In the genomic region with DNA sequence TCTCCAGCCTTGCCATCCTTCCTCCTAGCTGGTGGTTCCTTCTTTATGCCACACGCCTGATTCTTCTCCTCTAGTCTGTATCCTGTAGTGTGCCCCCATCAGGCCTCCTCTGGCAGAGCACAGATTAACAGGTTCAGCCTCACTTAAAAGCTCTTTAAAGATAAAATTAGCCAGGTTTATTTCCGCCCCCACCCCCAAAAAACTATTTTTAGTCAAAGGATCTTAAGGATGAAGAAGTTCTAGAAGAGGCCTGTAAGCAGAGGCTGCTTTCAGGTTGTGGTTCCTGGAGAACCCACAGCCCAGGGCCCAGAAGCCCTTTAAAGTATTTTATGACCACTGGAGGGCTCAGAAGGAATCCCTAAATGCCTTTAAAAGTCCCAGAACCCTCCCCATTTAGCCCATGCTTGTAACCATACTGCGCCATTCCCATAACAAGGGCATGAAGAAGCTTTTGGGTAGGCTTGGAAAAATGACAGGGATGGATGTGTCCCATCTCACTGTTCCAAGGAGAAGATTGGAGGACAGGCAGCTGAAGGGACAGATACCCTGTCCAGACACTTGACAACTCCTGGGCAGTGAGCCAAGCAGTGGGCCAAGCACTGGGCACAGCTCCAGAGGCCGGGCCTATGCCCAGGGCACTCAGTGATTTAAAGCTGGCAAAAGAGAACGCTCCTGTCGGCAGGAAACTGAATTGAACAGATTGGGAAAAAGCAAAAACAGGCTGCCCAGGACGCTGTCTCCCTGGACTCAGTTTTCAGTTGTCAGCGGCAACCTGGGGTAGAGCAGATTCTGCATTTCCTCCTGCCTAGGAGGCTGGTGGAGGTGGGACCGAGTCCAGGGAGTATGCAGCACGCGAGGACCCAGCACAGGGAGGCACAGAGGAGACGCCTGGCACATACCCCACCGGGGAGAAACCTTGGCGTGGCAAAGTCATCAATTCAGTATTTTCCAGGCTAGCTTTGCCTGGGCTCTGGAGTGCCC, we compare ENCODE assay signal across 8 cellular contexts.
A peak's percentile ranks its signal among the peaks of the same experiment; 100 is the strongest.
DNase-seq lines count a peak whose midpoint lies in the region; ATAC-seq and TF ChIP-seq lines count a peak whose summit lies in the region.

No MANE protein-coding gene starts in this region.

- H2BK120ac ChIP-seq in mesenchymal stem cell (ENCODE audit: low read depth, low read length) = no peak overlapping the region

- H3K4me3 Mint-ChIP-seq in endothelial cell (ENCODE audit: unreplicated experiment) = no peak overlapping the region
- no peak overlapping the region for H3K4me3 Mint-ChIP-seq in activated T-cell treated with anti-CD3 and anti-CD28 coated beads, Interleukin-2, amount 50 U/mL, for 72 hours

- no peak overlapping the region for H4K91ac ChIP-seq in mesenchymal stem cell (ENCODE audit: low read length)

- no peak overlapping the region for H3K27ac ChIP-seq in OCI-LY3 (ENCODE audit: low read length)
- H3K27ac ChIP-seq in mesenchymal stem cell (ENCODE audit: low read length, poor library complexity, severe bottlenecking) = no peak overlapping the region

- H3K18ac ChIP-seq in mesenchymal stem cell (ENCODE audit: low read depth in 1 of 2, low read length in 2 of 2) = peak overlapping the region; percentile 23 to 66

- H3K9ac ChIP-seq in OCI-LY3 (ENCODE audit: low read length) (no peak overlapping the region), mesenchymal stem cell (ENCODE audit: low read length) (no peak overlapping the region)

- H2BK12ac ChIP-seq in mesenchymal stem cell (ENCODE audit: low read length in 2 of 2) = no peak overlapping the region

- no peaks in the 10 kb centered on the region for H3K27me3 Mint-ChIP-seq in endothelial cell (ENCODE audit: unreplicated experiment)
- H3K27me3 Mint-ChIP-seq in activated T-cell treated with anti-CD3 and anti-CD28 coated beads, Interleukin-2, amount 50 U/mL, for 72 hours (ENCODE audit: low read depth) = no peaks in the 10 kb centered on the region

- H3K27me3 ChIP-seq in OCI-LY3 (ENCODE audit: low read depth, low read length) (no peaks in the 10 kb centered on the region), mesenchymal stem cell (ENCODE audit: control insufficient read depth in 1 of 2, insufficient read depth in 1 of 2, low read length in 2 of 2) (no peaks in the 10 kb centered on the region)

- no peak overlapping the region for H3K23ac ChIP-seq in mesenchymal stem cell (ENCODE audit: low read length in 2 of 2)

- peak; percentile 94 for DNase-seq in COR-L47 (lab: John Stamatoyannopoulos, UW)
- DNase-seq in HFF-Myc (ENCODE audit: extremely low read depth, low read depth) = no peak
- peak; percentile 46 for DNase-seq in endothelial cell (ENCODE audit: low spot score)
- DNase-seq in mesenchymal stem cell = no peak
- no peak for DNase-seq in activated T-cell treated with anti-CD3 and anti-CD28 coated beads, Interleukin-2, amount 50 U/mL, for 72 hours

- H3K36me3 ChIP-seq in OCI-LY3 (replicated peaks; ENCODE audit: low read depth, low read length) (no peaks in the 10 kb centered on the region), mesenchymal stem cell (ENCODE audit: control insufficient read depth in 1 of 2, insufficient read depth in 2 of 2, low read depth in 1 of 2, low read length in 2 of 2) (no peaks in the 10 kb centered on the region)

- H3K4ac ChIP-seq in mesenchymal stem cell (ENCODE audit: low read depth in 1 of 2, low read length in 2 of 2) = no peak overlapping the region

- no peak overlapping the region for H2BK15ac ChIP-seq in mesenchymal stem cell (ENCODE audit: low read depth, poor library complexity, severe bottlenecking)

- H3K4me1 Mint-ChIP-seq in endothelial cell (ENCODE audit: unreplicated experiment) = peaks cover 22% of the 10 kb centered on the region
- H3K4me1 Mint-ChIP-seq in activated T-cell treated with anti-CD3 and anti-CD28 coated beads, Interleukin-2, amount 50 U/mL, for 72 hours (ENCODE audit: low read depth) = peaks cover 25% of the 10 kb centered on the region

- no peak overlapping the region for H2AFZ ChIP-seq in OCI-LY3 (ENCODE audit: low read depth, low read length)
- no peak overlapping the region for H2AFZ ChIP-seq in mesenchymal stem cell (ENCODE audit: low read depth, low read length)

- no peak overlapping the region for H2AK5ac ChIP-seq in mesenchymal stem cell (ENCODE audit: low read length, severe bottlenecking)

- no peaks in the 10 kb centered on the region for H3K79me1 ChIP-seq in mesenchymal stem cell (replicated peaks; ENCODE audit: low read length, poor library complexity, severe bottlenecking)

- TF ChIP-seq CTCF in HFF-Myc (IDR thresholded peaks at IDR 0.05; ENCODE audit: low read depth, low read length, missing control alignments) (peak; percentile 24), OCI-LY3 (IDR thresholded peaks at IDR 0.05; ENCODE audit: low read depth, low read length) (peak; percentile 38), endothelial cell (IDR thresholded peaks at IDR 0.05; ENCODE audit: unreplicated experiment) (peak; percentile 26)

- H2BK5ac ChIP-seq in mesenchymal stem cell (ENCODE audit: low read depth, low read length, poor library complexity, severe bottlenecking) = no peak overlapping the region

- H3K4me2 ChIP-seq in OCI-LY3 (ENCODE audit: low read length) (no peak overlapping the region), mesenchymal stem cell (ENCODE audit: low read length, poor library complexity, severe bottlenecking) (no peak overlapping the region)

- H3K79me2 ChIP-seq in OCI-LY3 (ENCODE audit: low read length) = no peaks in the 10 kb centered on the region

- peak overlapping the region; percentile 38 for H4K8ac ChIP-seq in mesenchymal stem cell (ENCODE audit: low read length)

- H3K9me3 Mint-ChIP-seq in endothelial cell (ENCODE audit: unreplicated experiment) = no peaks in the 10 kb centered on the region
- H3K9me3 Mint-ChIP-seq in activated T-cell treated with anti-CD3 and anti-CD28 coated beads, Interleukin-2, amount 50 U/mL, for 72 hours = no peaks in the 10 kb centered on the region

- H3K4me3 ChIP-seq in HFF-Myc (replicated peaks; ENCODE audit: low read depth, low read length) = no peak overlapping the region
- H3K4me3 ChIP-seq in OCI-LY3 (ENCODE audit: low read length) = no peak overlapping the region
- no peak overlapping the region for H3K4me3 ChIP-seq in mesenchymal stem cell (ENCODE audit: insufficient read depth in 1 of 2, low read depth in 1 of 2, low read length in 2 of 2)

- H3K9me3 ChIP-seq in OCI-LY3 (ENCODE audit: insufficient read depth, low read length) (no peaks in the 10 kb centered on the region), mesenchymal stem cell (ENCODE audit: control insufficient read depth, low read length) (no peaks in the 10 kb centered on the region)

- no peak overlapping the region for H3K27ac Mint-ChIP-seq in endothelial cell (ENCODE audit: unreplicated experiment)
- H3K27ac Mint-ChIP-seq in activated T-cell treated with anti-CD3 and anti-CD28 coated beads, Interleukin-2, amount 50 U/mL, for 72 hours = no peak overlapping the region

- peaks cover 8% of the 10 kb centered on the region; the same call in 1 of the 2 replicates for H3K4me1 ChIP-seq in OCI-LY3 (ENCODE audit: low read length)
- peaks cover 9% of the 10 kb centered on the region for H3K4me1 ChIP-seq in mesenchymal stem cell (ENCODE audit: control insufficient read depth, insufficient read depth, low read depth, low read length)

- no peak overlapping the region for H3K14ac ChIP-seq in mesenchymal stem cell (ENCODE audit: low read length in 2 of 2)

- 88% methylated on average over 14 of the region's 14 CpGs for WGBS in mesenchymal stem cell

- no peaks in the 10 kb centered on the region for H4K20me1 ChIP-seq in OCI-LY3 (ENCODE audit: insufficient read depth, low read length)

- ATAC-seq in GM19455 (IDR thresholded peaks at IDR 0.05; ENCODE audit: unreplicated experiment) = no peak
- ATAC-seq in HG03565 (IDR thresholded peaks at IDR 0.05; ENCODE audit: unreplicated experiment) = no peak
- no peak for ATAC-seq in activated T-cell treated with anti-CD3 and anti-CD28 coated beads, Interleukin-2, amount 50 U/mL, for 72 hours (replicated peaks in 1 of 2)

- peaks cover 2% of the 10 kb centered on the region for H3K36me3 Mint-ChIP-seq in endothelial cell (ENCODE audit: low read depth, unreplicated experiment)
- H3K36me3 Mint-ChIP-seq in activated T-cell treated with anti-CD3 and anti-CD28 coated beads, Interleukin-2, amount 50 U/mL, for 72 hours (ENCODE audit: insufficient read depth in 2 of 2) = no peaks in the 10 kb centered on the region

Comparison
In these comparisons a context has a peak if more than half of its experiments do, and no peak if none do; other contexts are left out.
1. DNase-seq: peak in COR-L47 (single experiment) and endothelial cell (single experiment); none in HFF-Myc (single experiment), mesenchymal stem cell (single experiment) and activated T-cell treated with anti-CD3 and anti-CD28 coated beads, Interleukin-2, amount 50 U/mL, for 72 hours (0 of 2).
2. Peak in every context shown above with its lines, with median percentiles within 50 percentile points of each other: CTCF ChIP-seq.